In genomic region chr4:39446842-39447573, GRCh38 we compare ENCODE assay signal across 8 cellular contexts.
DNase-seq lines count a peak whose midpoint lies in the region; ATAC-seq, FAIRE-seq and TF ChIP-seq lines count a peak whose summit lies in the region.

No MANE protein-coding gene starts in this region.

- H3K4me3 ChIP-seq in GM06990 (replicated peaks; ENCODE audit: low read depth, low read length) (peak overlapping the region; percentile 57), astrocyte of the spinal cord (ENCODE audit: low read depth, low read length) (peak overlapping the region; percentile 30), iPS-18a (ENCODE audit: low read length) (peak overlapping the region; percentile 31)

- no peak overlapping the region for H3K27ac ChIP-seq in iPS-18a (ENCODE audit: low read length)

- DNase-seq in GM06990 (ENCODE audit: extremely low read depth, insufficient read length) (peak; percentile 90), NCI-H2227 treated with DMSO at 0.1 percent for 48 hours (lab: John Stamatoyannopoulos, UW) (peak; percentile 22), astrocyte of the spinal cord (ENCODE audit: low read depth, low spot score) (peak; percentile 57), inferior parietal cortex (ENCODE audit: extremely low spot score) (no peak), HTR-8/SVneo (ENCODE audit: insufficient read length, low spot score) (no peak)
- peak; percentile 41 for DNase-seq in stimulated activated CD4-positive, alpha-beta T cell treated with anti-CD3 and anti-CD28 coated beads, Interleukin-1b, Interleukin-23, amount 100 ng/mL, for 48 hours

- H3K27me3 ChIP-seq in GM06990 (replicated peaks; ENCODE audit: control insufficient read depth, insufficient read depth, low read length), result no peaks in the 10 kb centered on the region
- no peaks in the 10 kb centered on the region for H3K27me3 ChIP-seq in iPS-18a (ENCODE audit: control insufficient read depth, insufficient read depth, low read length)

- in situ Hi-C loops in astrocyte of the spinal cord (cut with HindIII; ENCODE audit: low sequenced_read_pairs), result no loop called here

- TF ChIP-seq CTCF in GM06990 (IDR thresholded peaks at IDR 0.05; ENCODE audit: insufficient read depth, low read length, poor library complexity, severe bottlenecking) (peak; percentile 57), astrocyte of the spinal cord (IDR thresholded peaks at IDR 0.05; ENCODE audit: low read depth, low read length) (peak; percentile 46)

- ATAC-seq in GM21737 (IDR thresholded peaks at IDR 0.05; ENCODE audit: unreplicated experiment), result peak; percentile 78

- no peaks in the 10 kb centered on the region for H3K9me3 ChIP-seq in iPS-18a (ENCODE audit: control insufficient read depth, low read depth, low read length)

- FAIRE-seq in HTR-8/SVneo (lab: Jason Lieb, UNC), result no peak

- peaks cover 3% of the 10 kb centered on the region for H3K4me1 ChIP-seq in iPS-18a (ENCODE audit: control insufficient read depth, low read depth, low read length)

- peaks cover 4% of the 10 kb centered on the region for H3K36me3 ChIP-seq in GM06990 (ENCODE audit: control insufficient read depth, insufficient read depth, low read length)
- H3K36me3 ChIP-seq in iPS-18a (ENCODE audit: control insufficient read depth, low read depth, low read length), result peaks cover 12% of the 10 kb centered on the region

- H3K9ac ChIP-seq in iPS-18a (ENCODE audit: low read length), result no peak overlapping the region

Comparison
In these comparisons a context has a peak if more than half of its experiments do, and no peak if none do; other contexts are left out.
1. DNase-seq: peak in GM06990 (single experiment), NCI-H2227 treated with DMSO at 0.1 percent for 48 hours (single experiment), astrocyte of the spinal cord (single experiment) and stimulated activated CD4-positive, alpha-beta T cell treated with anti-CD3 and anti-CD28 coated beads, Interleukin-1b, Interleukin-23, amount 100 ng/mL, for 48 hours (single experiment); none in inferior parietal cortex (single experiment) and HTR-8/SVneo (single experiment).
2. Peak in every context shown above with its lines, with median percentiles within 50 percentile points of each other: H3K4me3 ChIP-seq.